ENCODE assay signal across 7 cellular contexts in the genomic region with DNA sequence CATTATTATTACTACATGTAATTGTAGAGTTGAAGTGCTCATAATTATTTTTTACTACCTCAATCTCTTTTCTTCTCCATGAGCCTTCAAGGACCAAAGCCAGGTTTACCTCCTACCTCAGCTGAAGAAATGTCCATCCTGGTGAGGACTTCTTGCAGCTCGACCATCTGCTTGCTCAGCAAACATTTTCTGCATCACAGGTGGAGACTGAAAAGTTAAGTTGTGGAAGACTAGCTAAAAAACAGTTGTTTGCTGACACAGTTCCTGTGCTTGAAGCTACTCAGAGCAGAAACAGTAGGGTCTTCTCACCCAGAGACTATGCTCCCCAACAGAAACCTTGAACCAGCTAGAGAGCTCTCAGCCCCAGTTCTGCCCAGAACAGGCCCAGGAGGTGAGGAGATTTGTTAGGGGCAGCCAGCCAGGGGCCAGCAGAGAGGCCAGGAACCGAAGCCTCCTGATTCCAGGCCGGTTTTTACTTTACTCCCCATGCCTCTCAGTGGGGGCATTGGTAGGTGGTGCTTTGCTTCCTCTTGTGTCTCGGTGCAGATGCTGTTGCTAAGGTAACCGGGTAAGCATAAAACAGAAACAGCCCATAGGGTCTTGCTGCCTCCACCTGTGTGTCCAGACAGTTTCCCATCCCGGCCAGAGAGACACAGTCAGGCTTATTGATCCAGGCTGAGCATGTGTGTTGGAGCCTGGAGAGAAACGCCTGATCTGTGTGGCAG. TPM values are rescaled to one million over a fixed set of nuclear protein-coding genes. Genes with fewer than 3 reads are reported as not detected.
DNase-seq lines count a peak whose midpoint lies in the region; ATAC-seq lines count a peak whose summit lies in the region.

No MANE protein-coding gene starts in this region.

- H3K36me3 ChIP-seq in effector memory CD4-positive, alpha-beta T cell (ENCODE audit: control insufficient read depth, insufficient read depth, low read length) = no peaks in the 10 kb centered on the region
- H3K36me3 ChIP-seq in MG63 = no peaks in the 10 kb centered on the region

- peak; percentile 69 for ATAC-seq in GM18868 (IDR thresholded peaks at IDR 0.05; ENCODE audit: unreplicated experiment)
- ATAC-seq in GM21786 (IDR thresholded peaks at IDR 0.05; ENCODE audit: unreplicated experiment) = peak; percentile 73

- no peak overlapping the region for H3K4me3 ChIP-seq in effector memory CD4-positive, alpha-beta T cell (ENCODE audit: insufficient read depth, low read depth, low read length, poor library complexity, severe bottlenecking)
- H3K4me3 ChIP-seq in MG63 = no peak overlapping the region

- no peaks in the 10 kb centered on the region for H3K9me3 ChIP-seq in effector memory CD4-positive, alpha-beta T cell (ENCODE audit: control insufficient read depth, low read length)
- no peaks in the 10 kb centered on the region for H3K9me3 ChIP-seq in MG63

- DNase-seq in NAMALWA (ENCODE audit: low spot score) (peak; percentile 66), iPS-NIHi7 (ENCODE audit: extremely low spot score) (peak; percentile 80), dedifferentiated amniotic fluid mesenchymal stem cell (ENCODE audit: extremely low spot score) (no peak), MG63 (no peak)
- no peak for DNase-seq in effector memory CD4-positive, alpha-beta T cell

- H3K27ac ChIP-seq in effector memory CD4-positive, alpha-beta T cell (ENCODE audit: insufficient read depth, low read length, poor library complexity, severe bottlenecking) = no peak overlapping the region

- H3K27me3 ChIP-seq in effector memory CD4-positive, alpha-beta T cell (replicated peaks; ENCODE audit: control insufficient read depth, insufficient read depth, low read length, poor library complexity, severe bottlenecking) = no peaks in the 10 kb centered on the region
- no peaks in the 10 kb centered on the region for H3K27me3 ChIP-seq in MG63

- H3K4me1 ChIP-seq in effector memory CD4-positive, alpha-beta T cell (ENCODE audit: control insufficient read depth, insufficient read depth, low read length, poor library complexity, severe bottlenecking) = peaks cover 5% of the 10 kb centered on the region

RNA-seq across cellular contexts. Expression of a gene that starts 54.9 kb away (rescaled TPM):
- total RNA-seq in MG63 (2014; rRNA removed; shearing (Covaris generic); ENCODE audit: low replicate concordance) = 51.8 and 68.8 TPM in 2 replicates

Comparison
In these comparisons a context has a peak if more than half of its experiments do, and no peak if none do; other contexts are left out.
1. DNase-seq: peak in NAMALWA (single experiment) and iPS-NIHi7 (single experiment); none in effector memory CD4-positive, alpha-beta T cell (0 of 3), dedifferentiated amniotic fluid mesenchymal stem cell (single experiment) and MG63 (single experiment).